Comparison of ENCODE assay signal across 1 cellular context in genomic region chr16:22353933-22354541, GRCh38.
TF ChIP-seq lines count a peak whose summit lies in the region.

No MANE protein-coding gene starts in this region.

TF ChIP-seq in H1, 55 proteins besides CTCF, POLR2A, EP300 and RAD21:
- TF ChIP-seq JUN (IDR thresholded peaks at IDR 0.05; ENCODE audit: low read depth, low read length) (no peak), SP4 (IDR thresholded peaks at IDR 0.05; ENCODE audit: low read length) (no peak), PHF8 (conservative IDR thresholded peaks at IDR 0.05; ENCODE audit: low read depth, low read length) (no peak), RBBP5 (IDR thresholded peaks at IDR 0.05; ENCODE audit: borderline replicate concordance, low read depth, low read length) (no peak), SIRT6 (IDR thresholded peaks at IDR 0.05; ENCODE audit: low read length) (no peak), MAX (IDR thresholded peaks at IDR 0.05) (no peak), CREB1 (IDR thresholded peaks at IDR 0.05) (no peak), ATF2 (IDR thresholded peaks at IDR 0.05; ENCODE audit: low read length) (no peak), TCF12 (IDR thresholded peaks at IDR 0.05; ENCODE audit: low read depth, low read length) (no peak), RXRA (IDR thresholded peaks at IDR 0.05; ENCODE audit: insufficient read depth, low read depth, low read length) (no peak), NANOG (IDR thresholded peaks at IDR 0.05; ENCODE audit: insufficient read depth, low read depth, low read length, poor library complexity, severe bottlenecking) (no peak), TAF1 (IDR thresholded peaks at IDR 0.05; ENCODE audit: low read depth, low read length) (no peak), RNF2 (IDR thresholded peaks at IDR 0.05; ENCODE audit: borderline replicate concordance, low read depth, low read length, missing control alignments, poor library complexity, severe bottlenecking) (no peak), FOSL1 (IDR thresholded peaks at IDR 0.05; ENCODE audit: insufficient read depth, low read depth, low read length) (no peak), HDAC2 (IDR thresholded peaks at IDR 0.05; ENCODE audit: borderline replicate concordance in 1 of 2, low read depth in 2 of 2, low read length in 2 of 2) (no peak), RFX5 (IDR thresholded peaks at IDR 0.05; ENCODE audit: borderline replicate concordance, low read depth, low read length) (no peak), KDM1A (IDR thresholded peaks at IDR 0.05; ENCODE audit: borderline replicate concordance, low read length) (no peak), CHD1 (IDR thresholded peaks at IDR 0.05; ENCODE audit: low read depth, low read length) (no peak), HDAC6 (IDR thresholded peaks at IDR 0.05; ENCODE audit: low read depth, low read length) (no peak), BCL11A (IDR thresholded peaks at IDR 0.05; ENCODE audit: low read depth in 2 of 2, low read length in 2 of 2) (no peak)
